In the genomic region with DNA sequence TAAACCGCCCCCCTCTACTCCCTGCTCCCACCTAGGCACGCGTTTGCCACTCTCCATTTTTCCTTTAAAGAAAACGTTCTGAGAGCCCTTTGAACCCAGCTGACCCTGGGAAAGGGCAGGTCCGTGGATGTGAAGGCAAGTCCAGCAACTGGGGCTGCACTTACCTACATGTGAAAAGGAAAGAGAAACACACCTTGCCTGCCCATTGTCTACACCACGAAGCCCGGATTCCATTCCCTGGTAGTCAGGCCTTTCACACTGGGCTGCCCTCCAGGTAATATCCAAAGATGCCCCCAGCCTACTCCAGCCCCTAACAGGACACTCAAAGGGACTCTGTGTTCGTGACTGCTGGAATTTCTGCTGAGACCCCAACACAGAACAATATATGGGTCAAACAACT, we compare ENCODE assay signal across 9 cellular contexts.
DNase-seq lines count a peak whose midpoint lies in the region; ATAC-seq, FAIRE-seq and TF ChIP-seq lines count a peak whose summit lies in the region.
"Had no signal": no experiment of that assay in that cellular context is flagged by ENCODE, and none has a peak within 500 bp of the region (broad histone marks: within the 10 kb centered on the region; RNA-seq: fewer than 3 reads in every experiment).

No MANE protein-coding gene starts in this region.

- no peaks in the 10 kb centered on the region for H3K27me3 Mint-ChIP-seq in activated CD4-positive, alpha-beta T cell treated with anti-CD3 and anti-CD28 coated beads, Interleukin-2, amount 10 ng/mL, durations not matched to agents 24 days and 14 days
- no peaks in the 10 kb centered on the region for H3K27me3 Mint-ChIP-seq in stimulated activated naive CD8-positive, alpha-beta T cell treated with anti-CD3 and anti-CD28 coated beads, Interleukin-15, amount 100 ng/mL, for 72 hours

- ATAC-seq in activated naive CD4-positive, alpha-beta T cell treated with anti-CD3 and anti-CD28 coated beads, Interleukin-2, amount 50 U/mL, for 72 hours, result no peak
- no peak for ATAC-seq in stimulated activated naive CD8-positive, alpha-beta T cell treated with anti-CD3 and anti-CD28 coated beads, Interleukin-15, amount 100 ng/mL, for 72 hours
- no peak for ATAC-seq in upper lobe of left lung (ENCODE audit: low FRiP score in 2 of 2)
- ATAC-seq in GM19328 (IDR thresholded peaks at IDR 0.05; ENCODE audit: unreplicated experiment), result no peak

- H3K4me1 ChIP-seq in keratinocyte (ENCODE audit: control insufficient read depth, extremely low read depth, insufficient read depth, low read length) (peaks cover 23% of the 10 kb centered on the region), upper lobe of left lung (peaks cover 7 to 18% (median 14%) of the 10 kb centered on the region in 4 donors)

- WGBS in upper lobe of left lung, 2 donors, result 56 to 58% methylated on average over 7 to 8 of the region's 8 CpGs

- no peak for TF ChIP-seq POLR2A in upper lobe of left lung (IDR thresholded peaks at IDR 0.05)

- peak overlapping the region; percentile 86 for H3K9ac ChIP-seq in keratinocyte (ENCODE audit: control insufficient read depth, extremely low read depth, insufficient read depth, low read length)

- H3K9me1 ChIP-seq in keratinocyte (ENCODE audit: control insufficient read depth, extremely low read depth, insufficient read depth, low read length), result no peaks in the 10 kb centered on the region

- no peak for TF ChIP-seq EP300 in upper lobe of left lung (IDR thresholded peaks at IDR 0.05)

- DNase-seq in activated CD4-positive, alpha-beta T cell treated with anti-CD3 and anti-CD28 coated beads, Interleukin-2, amount 10 ng/mL, durations not matched to agents 24 days and 14 days, result no peak
- no peak for DNase-seq in activated CD4-positive, alpha-beta T cell treated with anti-CD3 and anti-CD28 coated beads for 1 hour
- DNase-seq in activated naive CD4-positive, alpha-beta T cell treated with anti-CD3 and anti-CD28 coated beads, Interleukin-2, amount 50 U/mL, for 72 hours (ENCODE audit: low spot score in 2 of 2), result no peak
- DNase-seq in keratinocyte (ENCODE audit: low read depth, low spot score) (no peak), upper lobe of left lung (no peak), MG63 (no peak)
- no peak for DNase-seq in stimulated activated naive CD8-positive, alpha-beta T cell treated with anti-CD3 and anti-CD28 coated beads, Interleukin-15, amount 100 ng/mL, for 72 hours
- DNase-seq: NCI-H748 treated with DMSO at 0.1 percent for 48 hours had no signal

- peak overlapping the region; percentile 85 for H3K27ac Mint-ChIP-seq in activated CD4-positive, alpha-beta T cell treated with anti-CD3 and anti-CD28 coated beads, Interleukin-2, amount 10 ng/mL, durations not matched to agents 24 days and 14 days
- peak overlapping the region; percentile 82 to 84 for H3K27ac Mint-ChIP-seq in activated naive CD4-positive, alpha-beta T cell treated with anti-CD3 and anti-CD28 coated beads, Interleukin-2, amount 50 U/mL, for 72 hours
- peak overlapping the region in 1 of 2 donors; percentile 41 for H3K27ac Mint-ChIP-seq in stimulated activated naive CD8-positive, alpha-beta T cell treated with anti-CD3 and anti-CD28 coated beads, Interleukin-15, amount 100 ng/mL, for 72 hours

- H2AFZ ChIP-seq in keratinocyte (ENCODE audit: control insufficient read depth, low read length), result peak overlapping the region; percentile 88

- TF ChIP-seq CTCF in keratinocyte (optimal IDR thresholded peaks at IDR 0.05 in 1 of 3, IDR thresholded peaks at IDR 0.05 in 1 of 3, conservative IDR thresholded peaks at IDR 0.05 in 1 of 3; ENCODE audit: extremely low read depth in 1 of 3, insufficient read depth in 2 of 3, low read length in 3 of 3), result no peak
- no peak for TF ChIP-seq CTCF in upper lobe of left lung (IDR thresholded peaks at IDR 0.05)

- dilution Hi-C loops in keratinocyte (cut with MboI; ENCODE audit: extremely low pct_ligation_motif_present, low sequenced_read_pairs), result no loop called here

- no peaks in the 10 kb centered on the region for H4K20me1 ChIP-seq in keratinocyte (ENCODE audit: control insufficient read depth, extremely low read depth, insufficient read depth, low read length)

- intact Hi-C loops in activated CD4-positive, alpha-beta T cell treated with anti-CD3 and anti-CD28 coated beads, Interleukin-2, amount 10 ng/mL, durations not matched to agents 24 days and 14 days (cut with micrococcal nuclease), result loop anchor here (5.0 to 10.0 kb wide), 3 partner anchors 805 to 1280 kb away; no protein-coding TSS in a partner anchor

- H3K9me3 Mint-ChIP-seq in activated CD4-positive, alpha-beta T cell treated with anti-CD3 and anti-CD28 coated beads, Interleukin-2, amount 10 ng/mL, durations not matched to agents 24 days and 14 days, result no peaks in the 10 kb centered on the region
- no peaks in the 10 kb centered on the region for H3K9me3 Mint-ChIP-seq in activated naive CD4-positive, alpha-beta T cell treated with anti-CD3 and anti-CD28 coated beads, Interleukin-2, amount 50 U/mL, for 72 hours
- H3K9me3 Mint-ChIP-seq in stimulated activated naive CD8-positive, alpha-beta T cell treated with anti-CD3 and anti-CD28 coated beads, Interleukin-15, amount 100 ng/mL, for 72 hours, result no peaks in the 10 kb centered on the region

- no peak for FAIRE-seq in keratinocyte (lab: Jason Lieb, UNC)

- H3K27me3 ChIP-seq in keratinocyte (ENCODE audit: control insufficient read depth, extremely low read depth, insufficient read depth, low read length) (no peaks in the 10 kb centered on the region), upper lobe of left lung (no peaks in the 10 kb centered on the region), MG63 (no peaks in the 10 kb centered on the region)

- H3K27ac ChIP-seq in keratinocyte (ENCODE audit: control insufficient read depth, insufficient read depth, low read length) (peak overlapping the region; percentile 84), upper lobe of left lung (peak overlapping the region in 1 of 4 donors; percentile 89)

- H3K4me3 Mint-ChIP-seq in activated CD4-positive, alpha-beta T cell treated with anti-CD3 and anti-CD28 coated beads, Interleukin-2, amount 10 ng/mL, durations not matched to agents 24 days and 14 days, result peak overlapping the region; percentile 85
- peak overlapping the region; percentile 83 to 84 for H3K4me3 Mint-ChIP-seq in stimulated activated naive CD8-positive, alpha-beta T cell treated with anti-CD3 and anti-CD28 coated beads, Interleukin-15, amount 100 ng/mL, for 72 hours

- H3K4me3 ChIP-seq in keratinocyte (ENCODE audit: control insufficient read depth in 2 of 3, extremely low read depth in 1 of 3, insufficient read depth in 2 of 3, low read depth in 1 of 3, low read length in 3 of 3), result peak overlapping the region in 2 of 3 experiments; percentile 68 to 69
- H3K4me3 ChIP-seq in upper lobe of left lung, result peak overlapping the region in 2 of 4 donors; percentile 70 to 92
- H3K4me3 ChIP-seq in MG63, result no peak overlapping the region

- H3K79me2 ChIP-seq in keratinocyte (ENCODE audit: control insufficient read depth, insufficient read depth, low read length), result no peaks in the 10 kb centered on the region

- H3K4me1 Mint-ChIP-seq in activated CD4-positive, alpha-beta T cell treated with anti-CD3 and anti-CD28 coated beads, Interleukin-2, amount 10 ng/mL, durations not matched to agents 24 days and 14 days, result peaks cover 22% of the 10 kb centered on the region
- peaks cover 23% of the 10 kb centered on the region for H3K4me1 Mint-ChIP-seq in stimulated activated naive CD8-positive, alpha-beta T cell treated with anti-CD3 and anti-CD28 coated beads, Interleukin-15, amount 100 ng/mL, for 72 hours

- no peaks in the 10 kb centered on the region for H3K36me3 Mint-ChIP-seq in activated CD4-positive, alpha-beta T cell treated with anti-CD3 and anti-CD28 coated beads, Interleukin-2, amount 10 ng/mL, durations not matched to agents 24 days and 14 days (ENCODE audit: low read depth)
- H3K36me3 Mint-ChIP-seq in activated naive CD4-positive, alpha-beta T cell treated with anti-CD3 and anti-CD28 coated beads, Interleukin-2, amount 50 U/mL, for 72 hours, result no peaks in the 10 kb centered on the region

- no peaks in the 10 kb centered on the region for H3K36me3 ChIP-seq in keratinocyte (ENCODE audit: control insufficient read depth in 2 of 2, extremely low read depth in 1 of 2, insufficient read depth in 2 of 2, low read length in 2 of 2)
- H3K36me3 ChIP-seq in upper lobe of left lung, result no peaks in the 10 kb centered on the region
- H3K36me3 ChIP-seq in MG63, result no peaks in the 10 kb centered on the region

- H3K9me3 ChIP-seq in keratinocyte (ENCODE audit: control insufficient read depth, low read depth, low read length) (no peaks in the 10 kb centered on the region), upper lobe of left lung (no peaks in the 10 kb centered on the region), MG63 (no peaks in the 10 kb centered on the region)

- H3K4me2 ChIP-seq in keratinocyte (ENCODE audit: control insufficient read depth, extremely low read depth, insufficient read depth, low read depth, low read length), result peak overlapping the region; percentile 94
